In the genomic region with DNA sequence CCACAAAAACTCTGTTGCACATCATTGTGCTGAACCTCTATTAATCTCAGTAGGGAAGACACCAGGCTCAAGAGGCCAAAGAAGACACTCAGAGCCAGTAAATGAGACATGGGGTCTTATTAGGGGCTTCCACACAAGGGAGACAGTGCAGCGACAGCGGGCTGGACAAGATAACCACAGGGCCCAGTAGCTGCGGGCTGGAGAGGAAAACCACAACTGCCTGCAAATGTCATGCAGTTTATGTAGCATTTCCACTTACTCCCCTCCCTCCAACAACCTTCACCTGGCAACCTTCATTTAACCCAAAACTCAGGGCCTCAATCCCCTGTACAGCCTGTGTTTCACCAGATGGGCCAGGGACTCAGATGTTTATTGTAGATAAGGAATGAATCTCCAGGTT, we compare ENCODE assay signal across 22 cellular contexts.
"Had no signal": no experiment of that assay in that cellular context is flagged by ENCODE, and none has a peak within 500 bp of the region (broad histone marks: within the 10 kb centered on the region; RNA-seq: fewer than 3 reads in every experiment).

No MANE protein-coding gene starts in this region.

- H3K9me3 ChIP-seq: MG63 had no signal

- H3K27ac ChIP-seq: brain microvascular endothelial cell, cardiac muscle cell, KMS-11 had no signal

- H3K4me3 ChIP-seq: cardiac muscle cell, MG63 had no signal

- H3K27me3 Mint-ChIP-seq: activated naive CD4-positive, alpha-beta T cell treated with anti-CD3 and anti-CD28 coated beads, Interleukin-2, amount 50 U/mL, for 24 hours had no signal

- H3K4me3 Mint-ChIP-seq: activated naive CD4-positive, alpha-beta T cell treated with anti-CD3 and anti-CD28 coated beads, Interleukin-2, amount 50 U/mL, for 24 hours; activated T-cell treated with anti-CD3 and anti-CD28 coated beads, Interleukin-2, amount 50 U/mL, for 72 hours; WTC11 had no signal

- ATAC-seq: activated T-cell treated with anti-CD3 and anti-CD28 coated beads, Interleukin-2, amount 50 U/mL, for 72 hours; PC-3; WTC11 had no signal

- H3K36me3 Mint-ChIP-seq: WTC11 had no signal

- DNase-seq: activated CD4-positive, alpha-beta T cell treated with anti-CD3 and anti-CD28 coated beads for 48 hours; activated CD4-positive, alpha-beta T cell treated with anti-CD3 and anti-CD28 coated beads, Interleukin-2, amount 50 U/mL, for 48 hours; activated CD4-positive, CD25-positive, alpha-beta regulatory T cell treated with anti-CD3 and anti-CD28 coated beads, Interleukin-2, amount 50 U/mL, for 72 hours; activated naive CD4-positive, alpha-beta T cell; activated T-cell treated with anti-CD3 and anti-CD28 coated beads for 4 hours; activated T-cell treated with anti-CD3 and anti-CD28 coated beads, Interleukin-2, amount 50 U/mL, for 72 hours; brain microvascular endothelial cell; IMR-90; MG63; NCI-H1105 treated with DMSO at 0.1 percent for 48 hours; NCI-H1436 treated with DMSO at 0.1 percent for 48 hours; NCI-H187; NCI-H2081; NCI-H510A treated with DMSO at 0.1 percent for 48 hours; NCI-H69; PC-3; SHP77 treated with DMSO at 0.1 percent for 48 hours had no signal

- H3K27ac Mint-ChIP-seq: activated naive CD4-positive, alpha-beta T cell treated with anti-CD3 and anti-CD28 coated beads, Interleukin-2, amount 50 U/mL, for 24 hours; activated T-cell treated with anti-CD3 and anti-CD28 coated beads, Interleukin-2, amount 50 U/mL, for 72 hours; activated T-helper 2 cell treated with anti-CD3 and anti-CD28 coated beads, Interferon-gamma antibody, Interleukin-2, Interleukin-4, amounts not matched to agents 10 μg/mL and 5 μg/mL and 100 μg/mL, durations not matched to agents 14 hours and 24 hours and 36 hours; WTC11 had no signal

- H3K27me3 ChIP-seq: brain microvascular endothelial cell, cardiac muscle cell, MG63 had no signal

- H3K36me3 ChIP-seq: brain microvascular endothelial cell, cardiac muscle cell, MG63 had no signal

- H3K4me1 Mint-ChIP-seq: WTC11 had no signal
